11 cellular contexts compared by ENCODE assay signal in genomic region chr5:100826133-100826532, GRCh38.
DNase-seq lines count a peak whose midpoint lies in the region; ATAC-seq and TF ChIP-seq lines count a peak whose summit lies in the region.
"Had no signal": no experiment of that assay in that cellular context is flagged by ENCODE, and none has a peak within 500 bp of the region (broad histone marks: within the 10 kb centered on the region; RNA-seq: fewer than 3 reads in every experiment).

No MANE protein-coding gene starts in this region.

- intact Hi-C loops in CD8-positive, alpha-beta T cell (cut with DNase I, micrococcal nuclease): no loop called here

- CTCF ChIA-PET in CD8-positive, alpha-beta T cell (lab: Charles Lee): no interaction called here

- no peaks in the 10 kb centered on the region for H3K4me1 ChIP-seq in CD8-positive, alpha-beta T cell (ENCODE audit: insufficient read depth, low read length)

- peak overlapping the region; percentile 24 for H3K27ac Mint-ChIP-seq in CD8-positive, alpha-beta T cell
- peak overlapping the region in 2 of 3 donors; percentile 9 to 29 for H3K27ac Mint-ChIP-seq in IgD-negative memory B cell

- no peak for ATAC-seq in CD8-positive, alpha-beta T cell
- ATAC-seq in GM18907 (IDR thresholded peaks at IDR 0.05; ENCODE audit: unreplicated experiment): peak; percentile 38
- ATAC-seq in HG02981 (IDR thresholded peaks at IDR 0.05; ENCODE audit: unreplicated experiment): no peak
- no peak for ATAC-seq in HG03521 (IDR thresholded peaks at IDR 0.05; ENCODE audit: unreplicated experiment)

- peaks cover 40% of the 10 kb centered on the region for H3K4me1 Mint-ChIP-seq in CD8-positive, alpha-beta T cell (ENCODE audit: low read depth)
- peaks cover 31 to 35% (median 34%) of the 10 kb centered on the region in 3 donors for H3K4me1 Mint-ChIP-seq in IgD-negative memory B cell

- no peaks in the 10 kb centered on the region for H3K36me3 ChIP-seq in CD8-positive, alpha-beta T cell (ENCODE audit: insufficient read depth, low read length)

- no peaks in the 10 kb centered on the region for H3K9me3 Mint-ChIP-seq in CD8-positive, alpha-beta T cell
- H3K9me3 Mint-ChIP-seq in IgD-negative memory B cell: no peaks in the 10 kb centered on the region

- H3K27ac ChIP-seq in CD8-positive, alpha-beta T cell (ENCODE audit: low read depth, low read length): no peak overlapping the region
- H3K27ac ChIP-seq in epithelial cell of prostate (peak overlapping the region; percentile 84), substantia nigra (ENCODE audit: low read depth, low read length, poor library complexity, severe bottlenecking) (no peak overlapping the region)

- no peak overlapping the region for H3K4me3 ChIP-seq in CD8-positive, alpha-beta T cell (ENCODE audit: low read depth, low read length)

- DNase-seq in CD8-positive, alpha-beta T cell: no peak
- no peak for DNase-seq in epithelial cell of prostate (ENCODE audit: low read depth, low spot score)
- no peak for DNase-seq in substantia nigra (lab: John Stamatoyannopoulos, UW)
- DNase-seq in NCI-H82 (lab: John Stamatoyannopoulos, UW): no peak
- DNase-seq: activated naive CD4-positive, alpha-beta T cell treated with Interleukin-2 at 50 U/mL for 16 hours; DMS79 treated with DMSO at 0.1 percent for 48 hours; NCI-H187 had no signal

- no peaks in the 10 kb centered on the region for H3K27me3 Mint-ChIP-seq in CD8-positive, alpha-beta T cell (ENCODE audit: low read depth)
- H3K27me3 Mint-ChIP-seq in IgD-negative memory B cell: no peaks in the 10 kb centered on the region

- no peaks in the 10 kb centered on the region for H3K27me3 ChIP-seq in CD8-positive, alpha-beta T cell (ENCODE audit: insufficient read depth, low read length)

- H3K36me3 Mint-ChIP-seq in CD8-positive, alpha-beta T cell: peaks cover 14% of the 10 kb centered on the region
- peaks cover 7% of the 10 kb centered on the region for H3K36me3 Mint-ChIP-seq in IgD-negative memory B cell

- no peak overlapping the region for H3K4me3 Mint-ChIP-seq in CD8-positive, alpha-beta T cell
- peak overlapping the region in 1 of 4 donors; percentile 76 for H3K4me3 Mint-ChIP-seq in IgD-negative memory B cell

- TF ChIP-seq CTCF in CD8-positive, alpha-beta T cell (IDR thresholded peaks at IDR 0.05): no peak

- POLR2A ChIA-PET in CD8-positive, alpha-beta T cell (lab: Charles Lee): no interaction called here

- no peaks in the 10 kb centered on the region for H3K9me3 ChIP-seq in CD8-positive, alpha-beta T cell (ENCODE audit: low read length)
